25 cellular contexts compared by ENCODE assay signal in the genomic region with DNA sequence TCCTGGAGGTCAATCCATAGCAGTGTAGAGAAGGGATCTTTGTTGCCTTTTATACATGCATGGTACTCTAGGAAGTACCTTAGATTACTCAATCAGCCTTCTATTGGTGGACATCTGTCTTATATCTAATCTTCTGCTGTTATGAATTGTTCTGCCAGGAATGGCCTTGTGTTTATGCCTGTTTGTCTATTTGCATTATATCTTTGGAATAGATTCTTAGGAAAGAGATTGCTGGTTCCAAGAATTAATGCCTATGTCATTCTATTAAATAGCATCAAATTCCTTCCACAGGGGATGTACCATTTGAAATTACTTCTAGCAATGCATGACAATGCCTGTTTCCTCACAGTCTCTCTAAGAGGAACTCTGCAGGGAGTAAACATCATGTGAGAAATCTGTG.
"Had no signal": no experiment of that assay in that cellular context is flagged by ENCODE, and none has a peak within 500 bp of the region (broad histone marks: within the 10 kb centered on the region; RNA-seq: fewer than 3 reads in every experiment).

No MANE protein-coding gene starts in this region.

- H3K27ac ChIP-seq: colonic mucosa, epithelial cell of prostate, gastrocnemius medialis, ovary, right lobe of liver, thoracic aorta, tibial nerve, upper lobe of left lung had no signal

- H3K27me3 ChIP-seq: colonic mucosa, gastrocnemius medialis, ovary, right lobe of liver, upper lobe of left lung had no signal

- H3K4me1 ChIP-seq: colonic mucosa, gastrocnemius medialis, right lobe of liver, tibial nerve, upper lobe of left lung had no signal

- H3K4me1 Mint-ChIP-seq: memory B cell; natural killer cell; stimulated activated naive B cell treated with anti-CD40 and anti-IgM and Interleukin-4, amounts not matched to agents 10 μg/mL and 1 μg/mL and 100 μg/mL, for 72 hours had no signal

- H3K4me3 Mint-ChIP-seq: dendritic cell treated with granulocyte-macrophage colony-stimulating factor and Interleukin-4, amounts not matched to agents 40 ng/mL and 50 ng/mL, for 4 days; endodermal cell; memory B cell; natural killer cell; stimulated activated naive B cell treated with anti-CD40 and anti-IgM and Interleukin-4, amounts not matched to agents 10 μg/mL and 1 μg/mL and 100 μg/mL, for 72 hours; stimulated activated naive CD8-positive, alpha-beta T cell treated with anti-CD3 and anti-CD28 coated beads, Interleukin-15, Interleukin-2, amounts not matched to agents 100 ng/mL and 50 ng/mL, for 24 hours had no signal

- H3K9me3 ChIP-seq: colonic mucosa, gastrocnemius medialis, ovary, right lobe of liver, thoracic aorta, tibial nerve, upper lobe of left lung had no signal

- H3K36me3 Mint-ChIP-seq: memory B cell; natural killer cell; stimulated activated naive B cell treated with anti-CD40 and anti-IgM and Interleukin-4, amounts not matched to agents 10 μg/mL and 1 μg/mL and 100 μg/mL, for 72 hours had no signal

- H3K9me3 Mint-ChIP-seq: dendritic cell treated with granulocyte-macrophage colony-stimulating factor and Interleukin-4, amounts not matched to agents 40 ng/mL and 50 ng/mL, for 4 days; memory B cell; natural killer cell; stimulated activated naive B cell treated with anti-CD40 and anti-IgM and Interleukin-4, amounts not matched to agents 10 μg/mL and 1 μg/mL and 100 μg/mL, for 72 hours; stimulated activated naive CD8-positive, alpha-beta T cell treated with anti-CD3 and anti-CD28 coated beads, Interleukin-15, Interleukin-2, amounts not matched to agents 100 ng/mL and 50 ng/mL, for 24 hours had no signal

- H3K27me3 Mint-ChIP-seq: dendritic cell treated with granulocyte-macrophage colony-stimulating factor and Interleukin-4, amounts not matched to agents 40 ng/mL and 50 ng/mL, for 4 days; memory B cell; stimulated activated naive CD8-positive, alpha-beta T cell treated with anti-CD3 and anti-CD28 coated beads, Interleukin-15, Interleukin-2, amounts not matched to agents 100 ng/mL and 50 ng/mL, for 24 hours had no signal

- H3K36me3 ChIP-seq: colonic mucosa, gastrocnemius medialis, ovary, right lobe of liver, thoracic aorta, tibial nerve, upper lobe of left lung had no signal

- DNase-seq: colonic mucosa; effector CD8-positive, alpha-beta T cell; endodermal cell; foreskin fibroblast; gastrocnemius medialis; head of caudate nucleus; natural killer cell; occipital lobe; ovary; posterior cingulate gyrus; retina; right lobe of liver; small intestine; stimulated activated CD4-positive, alpha-beta T cell treated with anti-CD3 and anti-CD28 coated beads, Interleukin-15, amount 100 ng/mL, for 24 hours; stimulated activated CD4-positive, alpha-beta T cell treated with anti-CD3 and anti-CD28 coated beads, Interleukin-2, amount 100 ng/mL, for 48 hours; stimulated activated naive B cell treated with anti-CD40 and anti-IgM and Interleukin-4, amounts not matched to agents 10 μg/mL and 1 μg/mL and 100 μg/mL, for 72 hours; upper lobe of left lung had no signal

- H3K4me3 ChIP-seq: colonic mucosa, gastrocnemius medialis, lung, ovary, right lobe of liver, thoracic aorta, tibial nerve, upper lobe of left lung had no signal

- ATAC-seq: esophagus mucosa; gastrocnemius medialis; natural killer cell; right lobe of liver; stimulated activated naive B cell treated with anti-CD40 and anti-IgM and Interleukin-4, amounts not matched to agents 10 μg/mL and 1 μg/mL and 100 μg/mL, for 72 hours had no signal

- H3K27ac Mint-ChIP-seq: dendritic cell treated with granulocyte-macrophage colony-stimulating factor and Interleukin-4, amounts not matched to agents 40 ng/mL and 50 ng/mL, for 4 days; endodermal cell; memory B cell; natural killer cell; stimulated activated naive B cell treated with anti-CD40 and anti-IgM and Interleukin-4, amounts not matched to agents 10 μg/mL and 1 μg/mL and 100 μg/mL, for 72 hours; stimulated activated naive CD8-positive, alpha-beta T cell treated with anti-CD3 and anti-CD28 coated beads, Interleukin-15, Interleukin-2, amounts not matched to agents 100 ng/mL and 50 ng/mL, for 24 hours had no signal
